Comparison of ENCODE assay signal across 8 cellular contexts in genomic region chr3:186259612-186260383, GRCh38.
A peak's percentile ranks its signal among the peaks of the same experiment; 100 is the strongest.
DNase-seq lines count a peak whose midpoint lies in the region; ATAC-seq, FAIRE-seq and TF ChIP-seq lines count a peak whose summit lies in the region.

No MANE protein-coding gene starts in this region.

- H3K4me1 Mint-ChIP-seq in neural crest cell = peaks cover 22% of the 10 kb centered on the region

- no peak for TF ChIP-seq POLR2A in testis (IDR thresholded peaks at IDR 0.05)

- peak; percentile 57 for FAIRE-seq in GM19239 (lab: Jason Lieb, UNC)

- H3K4me3 Mint-ChIP-seq in neural crest cell = peak overlapping the region; percentile 7

- no peak overlapping the region for H3K4me3 ChIP-seq in BLaER1 treated with 17β-estradiol and CSF1 and Interleukin-3, amounts not matched to agents 10 nM and 100 nM
- H3K4me3 ChIP-seq in PC-3 (ENCODE audit: low read length) = peak overlapping the region; percentile 50
- no peak overlapping the region for H3K4me3 ChIP-seq in testis

- peak; percentile 100 for ATAC-seq in PC-3

- no peaks in the 10 kb centered on the region for H3K79me2 ChIP-seq in PC-3 (ENCODE audit: low read length)

- no peaks in the 10 kb centered on the region for H3K36me3 Mint-ChIP-seq in neural crest cell (ENCODE audit: low read depth)

- H3K27me3 Mint-ChIP-seq in neural crest cell (ENCODE audit: low read depth) = peaks cover 34% of the 10 kb centered on the region

- H3K9me3 ChIP-seq in BLaER1 treated with 17β-estradiol and CSF1 and Interleukin-3, amounts not matched to agents 10 nM and 100 nM (replicated peaks in 1 of 11) = no peaks in the 10 kb centered on the region
- H3K9me3 ChIP-seq in PC-3 (ENCODE audit: low read length) (no peaks in the 10 kb centered on the region), testis (no peaks in the 10 kb centered on the region)

- POLR2A ChIA-PET in PC-3 (lab: Charles Lee; ENCODE audit: unreplicated experiment) = no interaction called here

- DNase-seq in GM19239 (ENCODE audit: insufficient read length, low spot score) (peak; percentile 66), HPDE6-E6E7 (ENCODE audit: extremely low spot score) (peak; percentile 87), PC-3 (peak; percentile 92), fibroblast of peridontal ligament (ENCODE audit: extremely low read depth) (peak; percentile 59), neural crest cell (ENCODE audit: low read depth, low spot score) (peak; percentile 59), testis (peak; percentile 79)
- peak; percentile 79 to 85 for DNase-seq in activated T-cell treated with anti-CD3 and anti-CD28 coated beads, Interleukin-2, amount 50 U/mL, for 48 hours

- CTCF ChIA-PET in PC-3 (lab: Charles Lee) = interaction anchor here (0.6 to 2.2 kb wide), 4 partner anchors 18 to 280 kb away, joined by 3 to 28 read pairs (median 4); no protein-coding TSS in a partner anchor

- peak overlapping the region; percentile 51 for H3K27ac Mint-ChIP-seq in neural crest cell (ENCODE audit: unreplicated experiment)

- intact Hi-C loops in PC-3 (cut with micrococcal nuclease) = loop anchor here (1.0 kb wide), 3 partner anchors 228 to 358 kb away; no protein-coding TSS in a partner anchor
- intact Hi-C loops in testis (cut with DNase I; ENCODE audit: low total_unique reads) = loop anchor here (10.0 kb wide), 1 partner anchor 275 kb away; no protein-coding TSS in a partner anchor

- H3K36me3 ChIP-seq in BLaER1 treated with 17β-estradiol and CSF1 and Interleukin-3, amounts not matched to agents 10 nM and 100 nM = no peaks in the 10 kb centered on the region
- H3K36me3 ChIP-seq in PC-3 (ENCODE audit: low read depth, low read length) (no peaks in the 10 kb centered on the region), testis (ENCODE audit: low read depth, missing control alignments) (no peaks in the 10 kb centered on the region)

- peak overlapping the region; percentile 93 for H2AFZ ChIP-seq in PC-3 (ENCODE audit: low read length)

- TF ChIP-seq CTCF in PC-3 (conservative IDR thresholded peaks at IDR 0.05; ENCODE audit: low read depth, low read length) (peak; percentile 96), neural crest cell (conservative IDR thresholded peaks at IDR 0.05) (peak; percentile 82), testis (IDR thresholded peaks at IDR 0.05) (peak; percentile 24 to 72 (median 53))

- H4K20me1 ChIP-seq in BLaER1 treated with 17β-estradiol and CSF1 and Interleukin-3, amounts not matched to agents 10 nM and 100 nM = no peaks in the 10 kb centered on the region; a peak in 1 of 22 replicates
- no peaks in the 10 kb centered on the region for H4K20me1 ChIP-seq in PC-3 (ENCODE audit: low read length)

- H3K9me3 Mint-ChIP-seq in neural crest cell = no peaks in the 10 kb centered on the region

- H3K9ac ChIP-seq in BLaER1 treated with 17β-estradiol and CSF1 and Interleukin-3, amounts not matched to agents 10 nM and 100 nM = 0 out of 22 replicates have a peak overlapping the region, but pooled peaks of 2 of the 11 experiments have one; percentile 1 to 22
- no peak overlapping the region for H3K9ac ChIP-seq in PC-3 (ENCODE audit: low read length)

- BruUV-seq in PC-3 (replicated peaks; lab: Mats Ljungman, UMichigan) = no TSS peak

- no peaks in the 10 kb centered on the region for H3K9me2 ChIP-seq in PC-3 (replicated peaks; ENCODE audit: low read length)

- H3K27ac ChIP-seq in BLaER1 treated with 17β-estradiol and CSF1 and Interleukin-3, amounts not matched to agents 10 nM and 100 nM = no peak overlapping the region
- H3K27ac ChIP-seq in PC-3 (ENCODE audit: low read length) (no peak overlapping the region), testis (no peak overlapping the region)

- peak overlapping the region in 8 of 11 experiments; percentile 3 to 44 (median 14); a peak in 8 of 22 replicates for H3K4me2 ChIP-seq in BLaER1 treated with 17β-estradiol and CSF1 and Interleukin-3, amounts not matched to agents 10 nM and 100 nM
- peak overlapping the region; percentile 72 for H3K4me2 ChIP-seq in PC-3 (ENCODE audit: low read length)

- 28 to 40% methylated on average over 14 to 15 of the region's 15 CpGs for WGBS in testis, 2 donors

- peaks cover 14 to 36% (median 31%) of the 10 kb centered on the region in 10 experiments for H3K4me1 ChIP-seq in BLaER1 treated with 17β-estradiol and CSF1 and Interleukin-3, amounts not matched to agents 10 nM and 100 nM
- H3K4me1 ChIP-seq in PC-3 (ENCODE audit: insufficient read depth, low read length) (peaks cover 14% of the 10 kb centered on the region), testis (no peaks in the 10 kb centered on the region)

- no peaks in the 10 kb centered on the region for H3F3A ChIP-seq in PC-3 (ENCODE audit: low read length, unreplicated experiment)

- H3K27me3 ChIP-seq in BLaER1 treated with 17β-estradiol and CSF1 and Interleukin-3, amounts not matched to agents 10 nM and 100 nM = peaks cover 0 to 6% (median 0%) of the 10 kb centered on the region in 11 experiments; a peak in 1 of 22 replicates
- no peaks in the 10 kb centered on the region for H3K27me3 ChIP-seq in PC-3 (ENCODE audit: low read length)
- no peaks in the 10 kb centered on the region for H3K27me3 ChIP-seq in testis
